ENCODE assay signal across 1 cellular context in the genomic region with DNA sequence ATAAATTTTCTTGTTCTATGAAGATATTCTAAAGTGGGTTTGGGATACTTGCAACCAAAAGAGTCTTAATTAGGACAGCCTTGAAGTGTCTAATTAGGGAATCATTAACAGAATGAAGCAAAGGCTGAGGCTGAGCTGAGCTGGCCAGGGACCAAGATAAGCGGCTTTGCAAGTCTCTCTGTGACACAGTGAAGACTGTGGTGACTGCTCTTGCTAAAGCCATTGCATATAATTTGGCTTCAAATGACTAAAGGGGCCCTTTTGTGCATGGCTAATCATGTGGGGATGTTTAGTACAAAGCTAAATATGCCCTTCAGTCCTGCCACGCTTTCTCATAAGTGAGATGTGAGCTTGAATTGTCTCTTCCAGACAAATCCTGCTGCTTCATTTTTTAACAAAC.
TF ChIP-seq lines count a peak whose summit lies in the region.

No MANE protein-coding gene starts in this region.

TF ChIP-seq in K562, 482 proteins besides CTCF, POLR2A, EP300 and RAD21:
- TF ChIP-seq ZNF311 (CRISPR knock-in tag; IDR thresholded peaks at IDR 0.05) (no peak), NBN (IDR thresholded peaks at IDR 0.05; ENCODE audit: low read depth) (no peak), RFX5 (IDR thresholded peaks at IDR 0.05; ENCODE audit: low read depth, low read length) (no peak), FOXJ2 (tag; IDR thresholded peaks at IDR 0.05) (no peak), ZNF445 (CRISPR knock-in tag; IDR thresholded peaks at IDR 0.05; ENCODE audit: low read depth) (no peak), POLR2AphosphoS2 (IDR thresholded peaks at IDR 0.05; ENCODE audit: low read length) (no peak), FOXP1 (CRISPR knock-in tag; IDR thresholded peaks at IDR 0.05) (no peak), SNRNP70 (optimal IDR thresholded peaks at IDR 0.05; ENCODE audit: low read depth, low read length) (no peak), NR1H2 (CRISPR knock-in tag; IDR thresholded peaks at IDR 0.05) (no peak), ZNF253 (CRISPR knock-in tag; conservative IDR thresholded peaks at IDR 0.05) (no peak), CREM (IDR thresholded peaks at IDR 0.05; ENCODE audit: low read depth) (no peak), ZFPM2 (CRISPR knock-in tag; IDR thresholded peaks at IDR 0.05) (no peak)
- TF ChIP-seq, protein P1, sequence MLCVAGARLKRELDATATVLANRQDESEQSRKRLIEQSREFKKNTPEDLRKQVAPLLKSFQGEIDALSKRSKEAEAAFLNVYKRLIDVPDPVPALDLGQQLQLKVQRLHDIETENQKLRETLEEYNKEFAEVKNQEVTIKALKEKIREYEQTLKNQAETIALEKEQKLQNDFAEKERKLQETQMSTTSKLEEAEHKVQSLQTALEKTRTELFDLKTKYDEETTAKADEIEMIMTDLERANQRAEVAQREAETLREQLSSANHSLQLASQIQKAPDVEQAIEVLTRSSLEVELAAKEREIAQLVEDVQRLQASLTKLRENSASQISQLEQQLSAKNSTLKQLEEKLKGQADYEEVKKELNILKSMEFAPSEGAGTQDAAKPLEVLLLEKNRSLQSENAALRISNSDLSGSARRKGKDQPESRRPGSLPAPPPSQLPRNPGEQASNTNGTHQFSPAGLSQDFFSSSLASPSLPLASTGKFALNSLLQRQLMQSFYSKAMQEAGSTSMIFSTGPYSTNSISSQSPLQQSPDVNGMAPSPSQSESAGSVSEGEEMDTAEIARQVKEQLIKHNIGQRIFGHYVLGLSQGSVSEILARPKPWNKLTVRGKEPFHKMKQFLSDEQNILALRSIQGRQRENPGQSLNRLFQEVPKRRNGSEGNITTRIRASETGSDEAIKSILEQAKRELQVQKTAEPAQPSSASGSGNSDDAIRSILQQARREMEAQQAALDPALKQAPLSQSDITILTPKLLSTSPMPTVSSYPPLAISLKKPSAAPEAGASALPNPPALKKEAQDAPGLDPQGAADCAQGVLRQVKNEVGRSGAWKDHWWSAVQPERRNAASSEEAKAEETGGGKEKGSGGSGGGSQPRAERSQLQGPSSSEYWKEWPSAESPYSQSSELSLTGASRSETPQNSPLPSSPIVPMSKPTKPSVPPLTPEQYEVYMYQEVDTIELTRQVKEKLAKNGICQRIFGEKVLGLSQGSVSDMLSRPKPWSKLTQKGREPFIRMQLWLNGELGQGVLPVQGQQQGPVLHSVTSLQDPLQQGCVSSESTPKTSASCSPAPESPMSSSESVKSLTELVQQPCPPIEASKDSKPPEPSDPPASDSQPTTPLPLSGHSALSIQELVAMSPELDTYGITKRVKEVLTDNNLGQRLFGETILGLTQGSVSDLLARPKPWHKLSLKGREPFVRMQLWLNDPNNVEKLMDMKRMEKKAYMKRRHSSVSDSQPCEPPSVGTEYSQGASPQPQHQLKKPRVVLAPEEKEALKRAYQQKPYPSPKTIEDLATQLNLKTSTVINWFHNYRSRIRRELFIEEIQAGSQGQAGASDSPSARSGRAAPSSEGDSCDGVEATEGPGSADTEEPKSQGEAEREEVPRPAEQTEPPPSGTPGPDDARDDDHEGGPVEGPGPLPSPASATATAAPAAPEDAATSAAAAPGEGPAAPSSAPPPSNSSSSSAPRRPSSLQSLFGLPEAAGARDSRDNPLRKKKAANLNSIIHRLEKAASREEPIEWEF (CRISPR knock-in tag; IDR thresholded peaks at IDR 0.05), result no peak
- TF ChIP-seq, protein P2, sequence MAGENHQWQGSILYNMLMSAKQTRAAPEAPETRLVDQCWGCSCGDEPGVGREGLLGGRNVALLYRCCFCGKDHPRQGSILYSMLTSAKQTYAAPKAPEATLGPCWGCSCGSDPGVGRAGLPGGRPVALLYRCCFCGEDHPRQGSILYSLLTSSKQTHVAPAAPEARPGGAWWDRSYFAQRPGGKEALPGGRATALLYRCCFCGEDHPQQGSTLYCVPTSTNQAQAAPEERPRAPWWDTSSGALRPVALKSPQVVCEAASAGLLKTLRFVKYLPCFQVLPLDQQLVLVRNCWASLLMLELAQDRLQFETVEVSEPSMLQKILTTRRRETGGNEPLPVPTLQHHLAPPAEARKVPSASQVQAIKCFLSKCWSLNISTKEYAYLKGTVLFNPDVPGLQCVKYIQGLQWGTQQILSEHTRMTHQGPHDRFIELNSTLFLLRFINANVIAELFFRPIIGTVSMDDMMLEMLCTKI (IDR thresholded peaks at IDR 0.05; ENCODE audit: partially characterized antibody), result no peak
